In the genomic region with DNA sequence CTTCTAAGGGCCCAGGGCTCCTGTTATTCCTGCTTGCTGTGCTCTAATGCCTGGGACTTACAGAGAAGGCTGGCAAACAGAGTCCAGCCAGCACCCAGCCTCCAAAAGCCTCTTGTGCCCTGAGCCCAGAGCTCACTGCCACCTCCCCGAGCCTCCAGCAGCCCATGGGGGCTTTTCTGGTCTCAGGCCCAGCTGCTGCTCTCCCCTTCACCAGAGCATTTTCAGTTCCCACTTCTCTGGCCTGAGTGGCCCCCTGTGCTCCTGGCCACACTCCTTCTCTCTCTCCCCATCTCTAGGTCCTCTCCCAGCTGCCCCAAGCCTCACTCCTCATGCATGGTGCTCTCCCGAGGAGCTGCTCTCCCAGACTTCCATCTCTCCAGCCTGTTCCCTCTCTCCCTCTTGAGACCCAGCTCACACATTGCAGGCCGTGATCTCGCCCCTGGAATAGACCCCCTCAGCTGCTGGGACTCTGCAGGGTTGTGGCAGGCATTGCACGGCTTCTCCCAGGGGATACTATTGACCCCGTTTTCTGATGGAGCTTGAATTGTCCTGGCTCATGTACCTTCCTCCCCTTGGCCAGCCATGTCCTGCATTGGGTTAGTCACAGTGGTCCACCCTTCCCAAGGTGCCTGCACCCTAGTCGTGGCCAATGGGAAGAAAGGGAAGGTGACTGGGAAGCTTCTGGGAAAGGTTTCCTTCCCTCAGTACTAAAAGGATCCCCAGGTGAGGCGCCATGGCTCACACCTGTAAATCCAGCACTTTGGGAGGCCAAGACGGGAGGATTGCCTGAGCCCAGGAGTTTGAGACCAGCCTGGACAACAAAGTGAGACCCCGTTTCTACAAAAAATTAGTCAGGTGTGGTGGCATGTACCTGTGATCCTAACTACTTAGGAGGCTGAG, we compare ENCODE assay signal across 20 cellular contexts. TPM values are rescaled to one million over a fixed set of nuclear protein-coding genes. Genes with fewer than 3 reads are reported as not detected.
DNase-seq lines count a peak whose midpoint lies in the region; ATAC-seq, FAIRE-seq and TF ChIP-seq lines count a peak whose summit lies in the region.
"Had no signal": no experiment of that assay in that cellular context is flagged by ENCODE, and none has a peak within 500 bp of the region (broad histone marks: within the 10 kb centered on the region; RNA-seq: fewer than 3 reads in every experiment).

No MANE protein-coding gene starts in this region.

- no peaks in the 10 kb centered on the region for H3K9me3 Mint-ChIP-seq in natural killer cell
- H3K9me3 Mint-ChIP-seq in natural killer cell treated with Interleukin-12 subunit alpha and Interleukin-12 subunit beta and Interleukin-15 and Interleukin-18, amount 100 ng/mL, for 72 hours, result no peaks in the 10 kb centered on the region
- H3K9me3 Mint-ChIP-seq: activated CD8-positive, alpha-beta T cell treated with anti-CD3 and anti-CD28 coated beads for 36 hours; activated T-helper 17 cell treated with anti-CD3 and anti-CD28 coated beads, Interleukin-2, amount 50 U/mL, for 72 hours; memory B cell had no signal

- no peaks in the 10 kb centered on the region for H3K27me3 Mint-ChIP-seq in natural killer cell (ENCODE audit: low read depth in 2 of 2)
- H3K27me3 Mint-ChIP-seq in natural killer cell treated with Interleukin-12 subunit alpha and Interleukin-12 subunit beta and Interleukin-15 and Interleukin-18, amount 100 ng/mL, for 72 hours, result no peaks in the 10 kb centered on the region
- H3K27me3 Mint-ChIP-seq: activated CD8-positive, alpha-beta T cell treated with anti-CD3 and anti-CD28 coated beads for 36 hours; activated T-helper 17 cell treated with anti-CD3 and anti-CD28 coated beads, Interleukin-2, amount 50 U/mL, for 72 hours; memory B cell had no signal

- no TSS peak for BruUV-seq in OCI-LY7 (replicated peaks; lab: Mats Ljungman, UMichigan)

- ATAC-seq in natural killer cell (no peak), left lobe of liver (no peak)
- no peak for ATAC-seq in natural killer cell treated with Interleukin-12 subunit alpha and Interleukin-12 subunit beta and Interleukin-15 and Interleukin-18, amount 100 ng/mL, for 72 hours
- ATAC-seq: activated CD8-positive, alpha-beta T cell treated with anti-CD3 and anti-CD28 coated beads for 36 hours; activated T-helper 17 cell treated with anti-CD3 and anti-CD28 coated beads, Interleukin-2, amount 50 U/mL, for 72 hours had no signal

- H3K27ac Mint-ChIP-seq in natural killer cell, result peak overlapping the region; percentile 17 to 21
- no peak overlapping the region for H3K27ac Mint-ChIP-seq in natural killer cell treated with Interleukin-12 subunit alpha and Interleukin-12 subunit beta and Interleukin-15 and Interleukin-18, amount 100 ng/mL, for 72 hours
- H3K27ac Mint-ChIP-seq: activated CD8-positive, alpha-beta T cell treated with anti-CD3 and anti-CD28 coated beads for 36 hours; activated T-helper 17 cell treated with anti-CD3 and anti-CD28 coated beads, Interleukin-2, amount 50 U/mL, for 72 hours; GM23338; memory B cell had no signal

- intact Hi-C loops in natural killer cell (cut with micrococcal nuclease), result no loop called here
- intact Hi-C loops in OCI-LY7 (cut with micrococcal nuclease; ENCODE audit: unreplicated experiment), result no loop called here

- H4K20me1 ChIP-seq in OCI-LY7 (ENCODE audit: insufficient read depth, low read length), result no peaks in the 10 kb centered on the region

- H3K4me1 Mint-ChIP-seq in natural killer cell, result peaks cover 36 to 44% of the 10 kb centered on the region in 2 donors
- H3K4me1 Mint-ChIP-seq in natural killer cell treated with Interleukin-12 subunit alpha and Interleukin-12 subunit beta and Interleukin-15 and Interleukin-18, amount 100 ng/mL, for 72 hours (ENCODE audit: low read depth in 2 of 2), result peaks cover 6 to 22% of the 10 kb centered on the region in 2 donors

- no peaks in the 10 kb centered on the region for H3K79me2 ChIP-seq in OCI-LY7 (ENCODE audit: insufficient read depth, low read depth, low read length)

- TF ChIP-seq CTCF in natural killer cell (IDR thresholded peaks at IDR 0.05) (no peak), D721Med (IDR thresholded peaks at IDR 0.05; ENCODE audit: insufficient read depth, missing control alignments) (no peak), OCI-LY7 (conservative IDR thresholded peaks at IDR 0.05; ENCODE audit: low read length) (no peak)

- H2AFZ ChIP-seq in OCI-LY7 (ENCODE audit: low read length), result no peak overlapping the region
- H2AFZ ChIP-seq: GM23338 had no signal

- H3K27ac ChIP-seq in OCI-LY7 (ENCODE audit: low read depth, low read length, poor library complexity, severe bottlenecking), result no peak overlapping the region
- H3K27ac ChIP-seq: adrenal gland had no signal

- no peak overlapping the region for H3K4me2 ChIP-seq in OCI-LY7 (ENCODE audit: low read length)
- H3K4me2 ChIP-seq: GM23338 had no signal

- no peak overlapping the region for H3K4me3 ChIP-seq in OCI-LY7 (ENCODE audit: low read depth, low read length, poor library complexity, severe bottlenecking)
- H3K4me3 ChIP-seq: adrenal gland, GM23338 had no signal

- no peak for FAIRE-seq in D721Med (lab: Jason Lieb, UNC)
- FAIRE-seq: islet of Langerhans had no signal

- no peaks in the 10 kb centered on the region for H3K36me3 ChIP-seq in OCI-LY7 (ENCODE audit: insufficient read depth, low read length)
- H3K36me3 ChIP-seq: adrenal gland had no signal

- no peaks in the 10 kb centered on the region for H3K9me2 ChIP-seq in OCI-LY7 (ENCODE audit: insufficient read depth, low read length)

- H3K9me3 ChIP-seq in OCI-LY7 (ENCODE audit: low read length), result no peaks in the 10 kb centered on the region
- H3K9me3 ChIP-seq: adrenal gland had no signal

- CTCF ChIA-PET in OCI-LY7 (lab: Charles Lee; ENCODE audit: unreplicated experiment), result no interaction called here

- no peaks in the 10 kb centered on the region for H3K36me3 Mint-ChIP-seq in natural killer cell
- H3K36me3 Mint-ChIP-seq in natural killer cell treated with Interleukin-12 subunit alpha and Interleukin-12 subunit beta and Interleukin-15 and Interleukin-18, amount 100 ng/mL, for 72 hours, result peaks cover 5% of the 10 kb centered on the region

- peaks cover 16% of the 10 kb centered on the region for H3K4me1 ChIP-seq in OCI-LY7 (ENCODE audit: insufficient read depth, low read length, poor library complexity, severe bottlenecking)

- POLR2A ChIA-PET in OCI-LY7 (lab: Charles Lee), result interaction anchor here (1.1 kb wide), 1 partner anchor 8 kb away, joined by 5 read pairs; a partner anchor contains a TSS

- H3K4me3 Mint-ChIP-seq in natural killer cell, result no peak overlapping the region
- H3K4me3 Mint-ChIP-seq in natural killer cell treated with Interleukin-12 subunit alpha and Interleukin-12 subunit beta and Interleukin-15 and Interleukin-18, amount 100 ng/mL, for 72 hours, result no peak overlapping the region
- H3K4me3 Mint-ChIP-seq: activated CD8-positive, alpha-beta T cell treated with anti-CD3 and anti-CD28 coated beads for 36 hours; activated T-helper 17 cell treated with anti-CD3 and anti-CD28 coated beads, Interleukin-2, amount 50 U/mL, for 72 hours; GM23338; memory B cell had no signal

- DNase-seq in natural killer cell (no peak), MV-4-11 (lab: John Stamatoyannopoulos, UW) (peak; percentile 53), left lobe of liver (ENCODE audit: low spot score) (peak; percentile 26), D721Med (ENCODE audit: insufficient read length, low spot score) (no peak), D341Med (ENCODE audit: low spot score) (no peak), OCI-LY7 (ENCODE audit: low spot score) (no peak), NCI-H1105 (lab: John Stamatoyannopoulos, UW) (no peak)
- no peak for DNase-seq in natural killer cell treated with Interleukin-12 subunit alpha and Interleukin-12 subunit beta and Interleukin-15 and Interleukin-18, amount 100 ng/mL, for 72 hours (ENCODE audit: low spot score)
- DNase-seq: activated CD8-positive, alpha-beta T cell treated with anti-CD3 and anti-CD28 coated beads for 36 hours; caudate nucleus; GDM1; Kasumi-1; NCI-H2171; retina had no signal

RNA-seq across cellular contexts. Expression of a gene that starts 9.0 kb away (rescaled TPM):
- total RNA-seq in natural killer cell (100 to 1,000 TPM in 2 of 3 donors, 10 to 100 TPM in 1; 99.8 to 116 (median 104) TPM), left lobe of liver (25.0 TPM), OCI-LY7 (2022) (2.7 and 5.3 TPM in 2 replicates)
- 10 to 100 TPM in 1 of 2 donors, 1 to 10 TPM in 1; 9.3 to 44.9 TPM for total RNA-seq in natural killer cell treated with Interleukin-12 subunit alpha and Interleukin-12 subunit beta and Interleukin-15 and Interleukin-18, amount 100 ng/mL, for 72 hours
- 1.9 and 2.6 TPM in 2 replicates for total RNA-seq in OCI-LY7 (2014; rRNA removed; shearing (Covaris generic))

RNA-seq across cellular contexts. Expression of a gene that starts 28.0 kb away (rescaled TPM):
- total RNA-seq in natural killer cell (not detected), left lobe of liver (6.8 TPM), OCI-LY7 (2022) (not detected in 2 replicates)
- total RNA-seq in natural killer cell treated with Interleukin-12 subunit alpha and Interleukin-12 subunit beta and Interleukin-15 and Interleukin-18, amount 100 ng/mL, for 72 hours, result under 1 TPM; 0.31 to 0.53 TPM
- total RNA-seq in OCI-LY7 (2014; rRNA removed; shearing (Covaris generic)), result 0.08 and 0.09 TPM in 2 replicates

RNA-seq across cellular contexts. Expression of a gene that starts 39.4 kb away (rescaled TPM):
- not detected for total RNA-seq in natural killer cell
- total RNA-seq in natural killer cell treated with Interleukin-12 subunit alpha and Interleukin-12 subunit beta and Interleukin-15 and Interleukin-18, amount 100 ng/mL, for 72 hours, result not detected
- total RNA-seq in left lobe of liver, result not detected
- not detected in 2 replicates for total RNA-seq in OCI-LY7 (2014; rRNA removed; shearing (Covaris generic))
- not detected in 2 replicates for total RNA-seq in OCI-LY7 (2022)
- total RNA-seq: activated CD8-positive, alpha-beta T cell treated with anti-CD3 and anti-CD28 coated beads for 36 hours; activated T-helper 17 cell treated with anti-CD3 and anti-CD28 coated beads, Interleukin-2, amount 50 U/mL, for 72 hours; adrenal gland; GM23338; RPMI7951 had no signal

RNA-seq across cellular contexts. Expression of a gene that starts 50.1 kb away (rescaled TPM):
- 10 to 100 TPM; 24.2 to 31.8 (median 25.0) TPM for total RNA-seq in natural killer cell
- 10 to 100 TPM; 22.7 to 29.0 TPM for total RNA-seq in natural killer cell treated with Interleukin-12 subunit alpha and Interleukin-12 subunit beta and Interleukin-15 and Interleukin-18, amount 100 ng/mL, for 72 hours
- total RNA-seq in left lobe of liver, result 12.9 TPM
- total RNA-seq in OCI-LY7 (2014; rRNA removed; shearing (Covaris generic)), result 46.6 and 50.6 TPM in 2 replicates
- 33.3 and 36.6 TPM in 2 replicates for total RNA-seq in OCI-LY7 (2022)

Comparison
In these comparisons a context has a peak if more than half of its experiments do, and no peak if none do; other contexts are left out.
1. H3K27ac Mint-ChIP-seq: peak in natural killer cell (2 of 2); none in natural killer cell treated with Interleukin-12 subunit alpha and Interleukin-12 subunit beta and Interleukin-15 and Interleukin-18, amount 100 ng/mL, for 72 hours (0 of 2).
2. DNase-seq: peak in MV-4-11 (single experiment) and left lobe of liver (single experiment); none in natural killer cell (single experiment), natural killer cell treated with Interleukin-12 subunit alpha and Interleukin-12 subunit beta and Interleukin-15 and Interleukin-18, amount 100 ng/mL, for 72 hours (single experiment), D721Med (single experiment), D341Med (single experiment), OCI-LY7 (single experiment) and NCI-H1105 (single experiment).